30 cellular contexts compared by ENCODE assay signal in genomic region chr3:139640456-139640855, GRCh38.
"Had no signal": no experiment of that assay in that cellular context is flagged by ENCODE, and none has a peak within 500 bp of the region (broad histone marks: within the 10 kb centered on the region; RNA-seq: fewer than 3 reads in every experiment).

No MANE protein-coding gene starts in this region.

- H3K27me3 ChIP-seq: ascending aorta had no signal

- H3K27ac ChIP-seq: ascending aorta, WERI-Rb-1 had no signal

- H3K4me1 ChIP-seq: ascending aorta had no signal

- DNase-seq: activated CD4-positive, alpha-beta memory T cell treated with anti-CD3 and anti-CD28 coated beads, Interleukin-2, amount 10 ng/mL, durations not matched to agents 7 days and 5 days; activated CD4-positive, alpha-beta T cell treated with anti-CD3 and anti-CD28 coated beads for 1 hour; activated CD4-positive, alpha-beta T cell treated with anti-CD3 and anti-CD28 coated beads for 36 hours; activated CD4-positive, alpha-beta T cell treated with anti-CD3 and anti-CD28 coated beads for 48 hours; activated CD4-positive, alpha-beta T cell treated with anti-CD3 and anti-CD28 coated beads, Interleukin-2, amount 10 ng/mL, durations not matched to agents 7 days and 5 days; activated CD4-positive, alpha-beta T cell treated with anti-CD3 and anti-CD28 coated beads, Interleukin-2, amount 50 U/mL, for 48 hours; activated CD4-positive, CD25-positive, alpha-beta regulatory T cell; activated CD8-positive, alpha-beta memory T cell treated with anti-CD3 and anti-CD28 coated beads for 24 hours; activated CD8-positive, alpha-beta memory T cell treated with anti-CD3 and anti-CD28 coated beads, Interleukin-2, amount 10 ng/mL, durations not matched to agents 7 days and 5 days; activated CD8-positive, alpha-beta memory T cell treated with anti-CD3 and anti-CD28 coated beads, Interleukin-2, amount 50 U/mL, for 48 hours; activated CD8-positive, alpha-beta T cell treated with anti-CD3 and anti-CD28 coated beads, Interleukin-2, amount 10 ng/mL, durations not matched to agents 7 days and 5 days; activated effector memory CD4-positive, alpha-beta T cell treated with Interleukin-2 at 50 U/mL for 16 hours; activated gamma-delta T cell; activated naive CD4-positive, alpha-beta T cell treated with anti-CD3 and anti-CD28 coated beads, Interleukin-2, amount 10 ng/mL, durations not matched to agents 7 days and 5 days; activated naive CD4-positive, alpha-beta T cell treated with Interleukin-2 at 50 U/mL for 16 hours; activated naive CD8-positive, alpha-beta T cell treated with anti-CD3 and anti-CD28 coated beads, Interleukin-2, amount 10 ng/mL, durations not matched to agents 7 days and 5 days; activated naive CD8-positive, alpha-beta T cell treated with anti-CD3 and anti-CD28 coated beads, Interleukin-2, amount 50 U/mL, for 24 hours; activated T-cell treated with anti-CD3 and anti-CD28 coated beads, Interleukin-2, amount 50 U/mL, for 24 hours; activated T-cell treated with anti-CD3 and anti-CD28 coated beads, Interleukin-2, amount 50 U/mL, for 48 hours; amygdala; anterior cingulate cortex; central memory CD4-positive, alpha-beta T cell; SW 1271; T-helper 1 cell; T-helper 2 cell; T-helper 9 cell; WERI-Rb-1 had no signal

- ATAC-seq: activated CD4-positive, alpha-beta T cell treated with anti-CD3 and anti-CD28 coated beads for 36 hours; activated CD4-positive, CD25-positive, alpha-beta regulatory T cell treated with anti-CD3 and anti-CD28 coated beads, Interleukin-2, amount 50 U/mL, for 24 hours; activated CD8-positive, alpha-beta memory T cell treated with anti-CD3 and anti-CD28 coated beads, Interleukin-2, amount 10 ng/mL, durations not matched to agents 7 days and 5 days; activated CD8-positive, alpha-beta T cell treated with anti-CD3 and anti-CD28 coated beads, Interleukin-2, amount 10 ng/mL, durations not matched to agents 7 days and 5 days; activated naive CD8-positive, alpha-beta T cell treated with anti-CD3 and anti-CD28 coated beads, Interleukin-2, amount 50 U/mL, for 24 hours; WTC11 had no signal
